ENCODE assay signal across 8 cellular contexts in genomic region chr11:1652778-1653540, GRCh38. TPM values are rescaled to one million over a fixed set of nuclear protein-coding genes. Genes with fewer than 3 reads are reported as not detected.
DNase-seq lines count a peak whose midpoint lies in the region; ATAC-seq and TF ChIP-seq lines count a peak whose summit lies in the region.

No MANE protein-coding gene starts in this region.

- no peak overlapping the region for H4K8ac ChIP-seq in trophoblast cell (ENCODE audit: low read depth, low read length)

- H2AK5ac ChIP-seq in trophoblast cell (ENCODE audit: low read length), result no peak overlapping the region

- H3K4me1 ChIP-seq in SJSA1 (replicated peaks) (no peaks in the 10 kb centered on the region), trophoblast cell (ENCODE audit: control insufficient read depth in 1 of 2, insufficient read depth in 2 of 2, low read length in 2 of 2) (no peaks in the 10 kb centered on the region), upper lobe of right lung (peaks cover 6% of the 10 kb centered on the region)

- no peak overlapping the region for H2BK120ac ChIP-seq in trophoblast cell (ENCODE audit: insufficient read depth, low read length, poor library complexity)

- no peak overlapping the region for H2BK5ac ChIP-seq in trophoblast cell (ENCODE audit: low read depth, low read length, poor library complexity)

- H3K79me1 ChIP-seq in trophoblast cell (ENCODE audit: low read length), result no peaks in the 10 kb centered on the region

- H4K12ac ChIP-seq in trophoblast cell (ENCODE audit: low read depth, low read length), result no peak overlapping the region

- no peak overlapping the region for H4K91ac ChIP-seq in trophoblast cell (ENCODE audit: low read depth, low read length)

- intact Hi-C loops in head of caudate nucleus (cut with DNase I), result loop anchor here (5.0 kb wide), 2 partner anchors 179 to 499 kb away; partner anchors contain the start of gene SYT8
- intact Hi-C loops in upper lobe of right lung (cut with DNase I), result no loop called here

- no peak overlapping the region for H3K14ac ChIP-seq in trophoblast cell (ENCODE audit: low read length)

- no peak overlapping the region for H3K9ac ChIP-seq in trophoblast cell (ENCODE audit: low read length)

- H3K4me3 ChIP-seq in SJSA1 (no peak overlapping the region), trophoblast cell (ENCODE audit: low read depth, low read length) (no peak overlapping the region), upper lobe of right lung (no peak overlapping the region)

- no peak overlapping the region for H3K27ac ChIP-seq in C4-2B
- no peak overlapping the region for H3K27ac ChIP-seq in SJSA1
- no peak overlapping the region for H3K27ac ChIP-seq in trophoblast cell (ENCODE audit: low read depth, low read length)
- no peak overlapping the region for H3K27ac ChIP-seq in upper lobe of right lung

- TF ChIP-seq CTCF in C4-2B (conservative IDR thresholded peaks at IDR 0.05), result peak; percentile 95
- peak; percentile 98 for TF ChIP-seq CTCF in upper lobe of right lung (IDR thresholded peaks at IDR 0.05)

- ATAC-seq in upper lobe of right lung (peak; percentile 92), HG03432 (IDR thresholded peaks at IDR 0.05; ENCODE audit: unreplicated experiment) (no peak)

- DNase-seq in HCEC 1CT (peak; percentile 10), SJSA1 (ENCODE audit: low read depth in 1 of 2, low spot score in 2 of 2) (peak; percentile 19 to 52), head of caudate nucleus (peak; percentile 71 to 94 (median 87)), trophoblast cell (peak; percentile 53 to 84), upper lobe of right lung (peak; percentile 88)
- peak; percentile 45 to 76 (median 66) for DNase-seq in activated naive CD4-positive, alpha-beta T cell (lab: John Stamatoyannopoulos, UW)

- H3K9me3 ChIP-seq in SJSA1 (replicated peaks) (no peaks in the 10 kb centered on the region), trophoblast cell (ENCODE audit: insufficient read depth, low read depth, low read length) (peaks cover 1% of the 10 kb centered on the region), upper lobe of right lung (no peaks in the 10 kb centered on the region)

- H2BK12ac ChIP-seq in trophoblast cell (ENCODE audit: low read length), result no peak overlapping the region

- H3K4me2 ChIP-seq in trophoblast cell (ENCODE audit: low read length), result no peak overlapping the region

- no peak overlapping the region for H3K4ac ChIP-seq in trophoblast cell (ENCODE audit: low read depth, low read length)

- H3K79me2 ChIP-seq in trophoblast cell (ENCODE audit: control insufficient read depth, insufficient read depth, low read length, poor library complexity), result no peaks in the 10 kb centered on the region

- H3K23ac ChIP-seq in trophoblast cell (ENCODE audit: low read length), result no peak overlapping the region

- no peaks in the 10 kb centered on the region for H3K27me3 ChIP-seq in SJSA1 (replicated peaks)
- H3K27me3 ChIP-seq in trophoblast cell (ENCODE audit: insufficient read depth, low read length), result no peaks in the 10 kb centered on the region
- peaks cover 6% of the 10 kb centered on the region for H3K27me3 ChIP-seq in upper lobe of right lung

- no peak overlapping the region for H3K18ac ChIP-seq in trophoblast cell (ENCODE audit: low read length)

- WGBS in trophoblast cell (ENCODE audit: extremely low coverage, insufficient coverage, insufficient read length), result no CpG with 5 or more reads among the region's 34 CpGs

- H3K36me3 ChIP-seq in SJSA1 (no peaks in the 10 kb centered on the region), trophoblast cell (ENCODE audit: control insufficient read depth in 1 of 2, insufficient read depth in 2 of 2, low read length in 2 of 2) (no peaks in the 10 kb centered on the region), upper lobe of right lung (no peaks in the 10 kb centered on the region)

- no peak overlapping the region for H2AFZ ChIP-seq in trophoblast cell (ENCODE audit: insufficient read depth, low read length, poor library complexity)

RNA-seq across cellular contexts. Expression of gene KRTAP5-5, which starts 23.4 kb away (rescaled TPM):
- total RNA-seq in SJSA1 (2014; rRNA removed; shearing (Covaris generic)), result not detected in 2 replicates
- polyA plus RNA-seq in trophoblast cell (2013), result not detected in 2 replicates
- total RNA-seq in upper lobe of right lung, result not detected

RNA-seq across cellular contexts. Expression of gene KRTAP5-4, which starts 31.0 kb away (rescaled TPM):
- not detected in 2 replicates for total RNA-seq in SJSA1 (2014; rRNA removed; shearing (Covaris generic))
- not detected in 2 replicates for polyA plus RNA-seq in trophoblast cell (2013)
- total RNA-seq in upper lobe of right lung, result not detected

RNA-seq across cellular contexts. Expression of gene KRTAP5-6, which starts 44.0 kb away (rescaled TPM):
- total RNA-seq in SJSA1 (2014; rRNA removed; shearing (Covaris generic)), result not detected in 2 replicates
- polyA plus RNA-seq in trophoblast cell (2013), result not detected in 2 replicates
- total RNA-seq in upper lobe of right lung, result not detected

RNA-seq across cellular contexts. Expression of gene KRTAP5-3, which starts 44.7 kb away (rescaled TPM):
- not detected in 2 replicates for total RNA-seq in SJSA1 (2014; rRNA removed; shearing (Covaris generic))
- polyA plus RNA-seq in trophoblast cell (2013), result not detected in 2 replicates
- not detected for total RNA-seq in upper lobe of right lung

RNA-seq across cellular contexts. Expression of gene KRTAP5-2, which starts 54.9 kb away (rescaled TPM):
- total RNA-seq in SJSA1 (2014; rRNA removed; shearing (Covaris generic)), result not detected in 2 replicates
- polyA plus RNA-seq in trophoblast cell (2013), result not detected in 2 replicates
- not detected for total RNA-seq in upper lobe of right lung

Comparison
In these comparisons a context has a peak if more than half of its experiments do, and no peak if none do; other contexts are left out.
1. DNase-seq: peak in every context shown above with its lines; median percentile 88 in upper lobe of right lung; 87 in head of caudate nucleus; 68 in trophoblast cell; 66 in activated naive CD4-positive, alpha-beta T cell; 36 in SJSA1; 10 in HCEC 1CT.